Comparison of ENCODE assay signal across 10 cellular contexts in genomic region chr1:243312962-243313634, GRCh38. TPM values are rescaled to one million over a fixed set of nuclear protein-coding genes. Genes with fewer than 3 reads are reported as not detected.
DNase-seq lines count a peak whose midpoint lies in the region; ATAC-seq and TF ChIP-seq lines count a peak whose summit lies in the region.
"Had no signal": no experiment of that assay in that cellular context is flagged by ENCODE, and none has a peak within 500 bp of the region (broad histone marks: within the 10 kb centered on the region; RNA-seq: fewer than 3 reads in every experiment).

No MANE protein-coding gene starts in this region.

- DNase-seq in NCI-H446 treated with DMSO at 0.1 percent for 48 hours (lab: John Stamatoyannopoulos, UW) (peak; percentile 8), putamen (ENCODE audit: low spot score) (peak; percentile 16), NCI-H526 (lab: John Stamatoyannopoulos, UW) (no peak), lower leg skin (ENCODE audit: low spot score in 2 of 2) (no peak), HuH-7 (ENCODE audit: low spot score) (no peak), cerebellar cortex (ENCODE audit: low spot score) (no peak)
- DNase-seq: NCI-H1092 treated with DMSO at 0.1 percent for 48 hours had no signal

- peak; percentile 35 for ATAC-seq in GM18868 (IDR thresholded peaks at IDR 0.05; ENCODE audit: unreplicated experiment)
- ATAC-seq in HG02678 (IDR thresholded peaks at IDR 0.05; ENCODE audit: unreplicated experiment), result peak; percentile 28
- ATAC-seq: stimulated activated effector memory CD8-positive, alpha-beta T cell treated with anti-CD3 and anti-CD28 coated beads, Interleukin-12 subunit alpha, Interleukin-12 subunit beta, amount 100 ng/mL, for 72 hours had no signal

- intact Hi-C loops in lower leg skin (cut with DNase I; ENCODE audit: low total_unique reads), result no loop called here

- H3K4me3 ChIP-seq in lower leg skin (ENCODE audit: low read depth, poor library complexity, severe bottlenecking), result no peak overlapping the region

- 39 to 56% methylated on average over 5 of the region's 5 CpGs for WGBS in lower leg skin, 2 donors

- TF ChIP-seq CTCF in lower leg skin (IDR thresholded peaks at IDR 0.05), result no peak

- TF ChIP-seq POLR2A in lower leg skin (IDR thresholded peaks at IDR 0.05), result no peak

RNA-seq across cellular contexts. Expression of gene SDCCAG8, which starts 57.3 kb away (rescaled TPM):
- total RNA-seq in lower leg skin, result 10 to 100 TPM; 20.0 to 53.6 (median 48.9) TPM

RNA-seq across cellular contexts. Expression of gene CEP170, which starts 58.0 kb away (rescaled TPM):
- 10 to 100 TPM; 18.6 to 27.8 (median 22.8) TPM for total RNA-seq in lower leg skin

Comparison
In these comparisons a context has a peak if more than half of its experiments do, and no peak if none do; other contexts are left out.
1. DNase-seq: peak in NCI-H446 treated with DMSO at 0.1 percent for 48 hours (single experiment) and putamen (single experiment); none in NCI-H526 (0 of 2), lower leg skin (0 of 2), HuH-7 (single experiment) and cerebellar cortex (single experiment).